Comparison of ENCODE assay signal across 14 cellular contexts in the genomic region with DNA sequence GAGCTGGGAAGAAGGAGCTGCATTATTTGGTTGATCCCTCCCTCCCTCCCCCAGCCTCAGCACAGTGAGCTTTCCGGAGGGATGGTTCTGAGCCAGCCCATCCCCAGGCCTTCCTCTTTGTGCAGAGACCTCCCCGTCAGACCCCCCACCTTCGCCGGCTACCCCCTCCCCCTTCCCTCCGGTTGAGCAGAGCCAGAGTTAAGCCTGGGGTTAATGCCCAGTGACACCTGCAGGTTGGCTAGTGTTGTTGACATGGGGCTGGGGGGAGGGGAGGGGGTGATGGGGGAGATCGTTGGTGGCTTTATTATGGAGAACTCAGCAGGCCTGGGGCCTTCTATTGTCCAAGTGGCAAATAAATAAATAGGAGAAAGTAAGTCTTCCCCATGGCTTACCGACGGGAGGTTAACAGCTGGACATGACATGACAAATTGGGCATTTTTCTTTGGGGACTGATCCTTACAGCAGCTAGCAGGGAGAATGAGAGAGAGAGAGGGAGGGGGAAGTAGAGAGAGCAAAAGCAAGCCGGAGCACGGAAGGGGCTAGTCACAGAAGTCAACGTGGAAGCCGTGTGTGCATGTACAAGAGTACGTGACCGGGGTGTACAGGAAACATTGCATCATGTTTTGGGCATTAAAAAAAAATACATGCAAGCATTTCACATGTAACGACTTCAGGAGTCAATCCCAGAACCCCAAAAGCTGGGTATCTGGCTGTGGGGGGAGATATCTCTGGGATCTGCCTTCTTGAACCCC.
DNase-seq lines count a peak whose midpoint lies in the region; ATAC-seq and TF ChIP-seq lines count a peak whose summit lies in the region.
"Had no signal": no experiment of that assay in that cellular context is flagged by ENCODE, and none has a peak within 500 bp of the region (broad histone marks: within the 10 kb centered on the region; RNA-seq: fewer than 3 reads in every experiment).

No MANE protein-coding gene starts in this region.

- H3K4me1 ChIP-seq in HAP-1: peaks cover 34% of the 10 kb centered on the region
- H3K4me1 ChIP-seq: breast epithelium, stomach had no signal

- H3K9me3 ChIP-seq in HAP-1: no peaks in the 10 kb centered on the region
- H3K9me3 ChIP-seq: breast epithelium, heart left ventricle, stomach had no signal

- H3K4me3 ChIP-seq in HAP-1: no peak overlapping the region
- H3K4me3 ChIP-seq: breast epithelium, heart left ventricle, stomach had no signal

- no peak for ATAC-seq in HG03095 (IDR thresholded peaks at IDR 0.05; ENCODE audit: unreplicated experiment)
- ATAC-seq: heart left ventricle had no signal

- DNase-seq in HAP-1 (ENCODE audit: low spot score in 2 of 2) (peak; percentile 72 to 88), NCI-H2227 treated with DMSO at 0.1 percent for 48 hours (lab: John Stamatoyannopoulos, UW) (peak; percentile 86), nephron progenitor cell (peak; percentile 64), SIG-M5 treated with dmso at 0.1 percent for 504 hours (lab: John Stamatoyannopoulos, UW; ENCODE audit: unreplicated experiment) (no peak), A172 (ENCODE audit: low spot score) (no peak), NOMO-1 treated with dmso at 0.1 percent for 144 hours (lab: John Stamatoyannopoulos, UW; ENCODE audit: unreplicated experiment) (no peak)
- DNase-seq: activated naive CD4-positive, alpha-beta T cell treated with Interleukin-2 at 50 U/mL for 16 hours; erythroblast; heart left ventricle; stomach; T1000 had no signal

- in situ Hi-C loops in HAP-1 (cut with MboI; ENCODE audit: low sequenced_read_pairs): no loop called here

- peak overlapping the region; percentile 90 for H3K27ac ChIP-seq in cingulate gyrus (ENCODE audit: low read depth, low read length)
- H3K27ac ChIP-seq: breast epithelium, heart left ventricle, stomach had no signal

- H3K4me3 Mint-ChIP-seq in nephron progenitor cell: peak overlapping the region; percentile 16

- H3K9me3 Mint-ChIP-seq in nephron progenitor cell: no peaks in the 10 kb centered on the region

- no peak for TF ChIP-seq CTCF in nephron progenitor cell (IDR thresholded peaks at IDR 0.05)

- no peaks in the 10 kb centered on the region for H3K36me3 ChIP-seq in HAP-1 (replicated peaks)
- H3K36me3 ChIP-seq: breast epithelium, heart left ventricle, stomach had no signal

- H3K4me1 Mint-ChIP-seq in nephron progenitor cell: peaks cover 77% of the 10 kb centered on the region

- peaks cover 51% of the 10 kb centered on the region for H3K27me3 Mint-ChIP-seq in nephron progenitor cell (ENCODE audit: low read depth, poor library complexity)

- no peaks in the 10 kb centered on the region for H3K27me3 ChIP-seq in HAP-1 (ENCODE audit: low read depth)

- no peak overlapping the region for H3K27ac Mint-ChIP-seq in nephron progenitor cell

- no peaks in the 10 kb centered on the region for H3K36me3 Mint-ChIP-seq in nephron progenitor cell (ENCODE audit: low read depth)

Comparison
In these comparisons a context has a peak if more than half of its experiments do, and no peak if none do; other contexts are left out.
1. DNase-seq: peak in HAP-1 (2 of 2), NCI-H2227 treated with DMSO at 0.1 percent for 48 hours (single experiment) and nephron progenitor cell (single experiment); none in SIG-M5 treated with dmso at 0.1 percent for 504 hours (single experiment), A172 (single experiment) and NOMO-1 treated with dmso at 0.1 percent for 144 hours (single experiment).